Comparison of ENCODE assay signal across 1 cellular context in genomic region chr17:50192873-50193274, GRCh38.
TF ChIP-seq lines count a peak whose summit lies in the region.

No MANE protein-coding gene starts in this region.

TF ChIP-seq in GM12878, 131 proteins besides CTCF, POLR2A, EP300 and RAD21 (continued from another document and continues in another):
- TF ChIP-seq CEBPZ (IDR thresholded peaks at IDR 0.05; ENCODE audit: low read depth, low read length) (no peak), ZBTB4 (CRISPR knock-in tag; IDR thresholded peaks at IDR 0.05) (no peak), SUPT20H (IDR thresholded peaks at IDR 0.05; ENCODE audit: borderline replicate concordance, control insufficient read depth, low read depth, low read length) (no peak), POU2F2 (IDR thresholded peaks at IDR 0.05; ENCODE audit: borderline replicate concordance, low read depth, low read length) (no peak), TCF12 (IDR thresholded peaks at IDR 0.05; ENCODE audit: low read depth, low read length) (peak; percentile 84), EZH2 (IDR thresholded peaks at IDR 0.05; ENCODE audit: borderline replicate concordance, control insufficient read depth, low read depth, low read length) (no peak), NR2C1 (IDR thresholded peaks at IDR 0.05) (no peak), STAT3 (IDR thresholded peaks at IDR 0.05; ENCODE audit: low read depth, low read length) (no peak), ESRRA (IDR thresholded peaks at IDR 0.05; ENCODE audit: low read length) (no peak), ZNF207 (IDR thresholded peaks at IDR 0.05; ENCODE audit: borderline replicate concordance) (no peak), DPF2 (IDR thresholded peaks at IDR 0.05) (0 out of 2 replicates have a peak, but pooled peaks have one; percentile 38), PKNOX1 (IDR thresholded peaks at IDR 0.05) (no peak), PAX8 (IDR thresholded peaks at IDR 0.05) (no peak), ZSCAN29 (IDR thresholded peaks at IDR 0.05) (no peak), POLR2AphosphoS2 (IDR thresholded peaks at IDR 0.05; ENCODE audit: low read depth, low read length) (no peak), SKIL (IDR thresholded peaks at IDR 0.05; ENCODE audit: low read depth, poor library complexity, severe bottlenecking) (no peak), IKZF1 (conservative IDR thresholded peaks at IDR 0.05) (peak; percentile 84), CHD4 (IDR thresholded peaks at IDR 0.05) (no peak), YY1 (IDR thresholded peaks at IDR 0.05; ENCODE audit: low read depth, low read length) (no peak), ELK1 (IDR thresholded peaks at IDR 0.05; ENCODE audit: low read depth, low read length) (no peak), GABPA (IDR thresholded peaks at IDR 0.05; ENCODE audit: low read depth) (no peak), RFX5 (IDR thresholded peaks at IDR 0.05; ENCODE audit: low read depth, low read length) (no peak), USF1 (IDR thresholded peaks at IDR 0.05; ENCODE audit: borderline replicate concordance, extremely low read length, insufficient read depth, low read depth, low read length) (no peak), SMC3 (IDR thresholded peaks at IDR 0.05; ENCODE audit: borderline replicate concordance, low read length) (no peak), RAD51 (IDR thresholded peaks at IDR 0.05) (no peak), EED (IDR thresholded peaks at IDR 0.05; ENCODE audit: low read depth) (peak; percentile 68), RUNX3 (IDR thresholded peaks at IDR 0.05; ENCODE audit: low read length) (0 out of 2 replicates have a peak, but pooled peaks have one; percentile 13), E2F4 (IDR thresholded peaks at IDR 0.05; ENCODE audit: low read depth, low read length) (no peak), MEF2A (IDR thresholded peaks at IDR 0.05; ENCODE audit: insufficient read depth, low read depth, low read length) (no peak), BHLHE40 (IDR thresholded peaks at IDR 0.05; ENCODE audit: borderline replicate concordance in 1 of 2, low read depth in 2 of 2, low read length in 1 of 2) (peak in 1 of 2 experiments; percentile 46; a peak in 1 of 4 replicates), NR2F1 (conservative IDR thresholded peaks at IDR 0.05) (peak; percentile 33; the same call in 1 of the 2 replicates), KDM1A (IDR thresholded peaks at IDR 0.05; ENCODE audit: borderline replicate concordance) (no peak), USF2 (IDR thresholded peaks at IDR 0.05; ENCODE audit: borderline replicate concordance, low read depth, low read length) (no peak), ZBTB40 (IDR thresholded peaks at IDR 0.05; ENCODE audit: borderline replicate concordance) (no peak), RELA (IDR thresholded peaks at IDR 0.05; ENCODE audit: borderline replicate concordance, partially characterized antibody) (peak; percentile 87), PML (IDR thresholded peaks at IDR 0.05; ENCODE audit: low read length) (no peak), CHD1 (IDR thresholded peaks at IDR 0.05; ENCODE audit: low read depth, low read length) (no peak), HDGF (IDR thresholded peaks at IDR 0.05) (0 out of 2 replicates have a peak, but pooled peaks have one; percentile 51)
